ENCODE assay signal across 10 cellular contexts in genomic region chr1:1859970-1860691, GRCh38. TPM values are rescaled to one million over a fixed set of nuclear protein-coding genes. Genes with fewer than 3 reads are reported as not detected.
DNase-seq lines count a peak whose midpoint lies in the region; ATAC-seq, FAIRE-seq and TF ChIP-seq lines count a peak whose summit lies in the region.
"Not testable (repeated sequence)": the region's sequence is repeated elsewhere in the genome, so short reads cannot be mapped to it uniquely, and the experiment has no call there.
"Had no signal": no experiment of that assay in that cellular context is flagged by ENCODE, and none has a peak within 500 bp of the region (broad histone marks: within the 10 kb centered on the region; RNA-seq: fewer than 3 reads in every experiment).

No MANE protein-coding gene starts in this region.

- H3K4me2 ChIP-seq in BLaER1, result peak overlapping the region; percentile 81
- H3K4me2 ChIP-seq in SU-DHL-6 (ENCODE audit: low read depth, low read length, poor library complexity, severe bottlenecking), result not testable (repeated sequence)
- peak overlapping the region; percentile 61 for H3K4me2 ChIP-seq in hepatocyte

- not testable (repeated sequence) for H3K36me3 Mint-ChIP-seq in activated naive CD8-positive, alpha-beta T cell; stimulated activated memory B cell treated with anti-CD40 and anti-IgM and Interleukin-4, amounts not matched to agents 10 μg/mL and 1 μg/mL and 100 μg/mL, for 72 hours
- peaks cover 45% of the 10 kb centered on the region for H3K36me3 Mint-ChIP-seq in nephron progenitor cell (ENCODE audit: low read depth)

- peaks cover 38% of the 10 kb centered on the region for H3K36me3 ChIP-seq in BLaER1
- H3K36me3 ChIP-seq in HUES6 (ENCODE audit: control insufficient read depth, insufficient read depth, low read length); SU-DHL-6 (ENCODE audit: low read length); hepatocyte (replicated peaks; ENCODE audit: insufficient read depth, low read depth): not testable (repeated sequence)

- peak overlapping the region; percentile 28 for H3K27ac Mint-ChIP-seq in activated naive CD8-positive, alpha-beta T cell
- H3K27ac Mint-ChIP-seq in nephron progenitor cell, result peak overlapping the region; percentile 91
- peak overlapping the region; percentile 42 for H3K27ac Mint-ChIP-seq in stimulated activated memory B cell treated with anti-CD40 and anti-IgM and Interleukin-4, amounts not matched to agents 10 μg/mL and 1 μg/mL and 100 μg/mL, for 72 hours

- not testable (repeated sequence) for H3K9me2 ChIP-seq in SU-DHL-6 (replicated peaks; ENCODE audit: insufficient read depth, low read length); hepatocyte (replicated peaks; ENCODE audit: insufficient read depth)

- not testable (repeated sequence) for DNase-seq in hepatocyte (ENCODE audit: low spot score); nephron progenitor cell

- peak overlapping the region; percentile 59 for H3K4me3 Mint-ChIP-seq in activated naive CD8-positive, alpha-beta T cell
- H3K4me3 Mint-ChIP-seq in nephron progenitor cell; stimulated activated memory B cell treated with anti-CD40 and anti-IgM and Interleukin-4, amounts not matched to agents 10 μg/mL and 1 μg/mL and 100 μg/mL, for 72 hours: not testable (repeated sequence)

- not testable (repeated sequence) for H3K27me3 Mint-ChIP-seq in activated naive CD8-positive, alpha-beta T cell; nephron progenitor cell (ENCODE audit: low read depth, poor library complexity); stimulated activated memory B cell treated with anti-CD40 and anti-IgM and Interleukin-4, amounts not matched to agents 10 μg/mL and 1 μg/mL and 100 μg/mL, for 72 hours

- H3K4me1 Mint-ChIP-seq in activated naive CD8-positive, alpha-beta T cell (ENCODE audit: low read depth), result peaks cover 76% of the 10 kb centered on the region
- peaks cover 25% of the 10 kb centered on the region for H3K4me1 Mint-ChIP-seq in nephron progenitor cell
- peaks cover 92% of the 10 kb centered on the region for H3K4me1 Mint-ChIP-seq in stimulated activated memory B cell treated with anti-CD40 and anti-IgM and Interleukin-4, amounts not matched to agents 10 μg/mL and 1 μg/mL and 100 μg/mL, for 72 hours

- H3K27me3 ChIP-seq in BLaER1; HUES6 (ENCODE audit: control insufficient read depth, insufficient read depth, low read length); SU-DHL-6 (ENCODE audit: low read length); hepatocyte: not testable (repeated sequence)

- H3K9me3 ChIP-seq in BLaER1; HUES6 (ENCODE audit: control insufficient read depth, insufficient read depth, low read depth, low read length); SU-DHL-6 (ENCODE audit: insufficient read depth, low read length); hepatocyte (ENCODE audit: low read depth): not testable (repeated sequence)

- H3F3A ChIP-seq in SU-DHL-6 (ENCODE audit: insufficient read depth), result peaks cover 21% of the 10 kb centered on the region

- peaks cover 100% of the 10 kb centered on the region for H3K4me1 ChIP-seq in BLaER1
- H3K4me1 ChIP-seq in HUES6 (ENCODE audit: control insufficient read depth, insufficient read depth, low read length), result peaks cover 30% of the 10 kb centered on the region
- peaks cover 42% of the 10 kb centered on the region for H3K4me1 ChIP-seq in hepatocyte (ENCODE audit: insufficient read depth)

- TF ChIP-seq CTCF in SU-DHL-6 (IDR thresholded peaks at IDR 0.05; ENCODE audit: insufficient read depth, low read length, poor library complexity, severe bottlenecking); hepatocyte (IDR thresholded peaks at IDR 0.05; ENCODE audit: poor library complexity); nephron progenitor cell (IDR thresholded peaks at IDR 0.05): not testable (repeated sequence)

- not testable (repeated sequence) for H3K9ac ChIP-seq in BLaER1; SU-DHL-6 (ENCODE audit: low read length)
- H3K9ac ChIP-seq in HUES6 (ENCODE audit: low read length), result peak overlapping the region; percentile 43

- H2AFZ ChIP-seq in SU-DHL-6 (ENCODE audit: low read depth, low read length, severe bottlenecking); hepatocyte: not testable (repeated sequence)

- H3K4me3 ChIP-seq in BLaER1; HUES6 (ENCODE audit: low read depth, low read length); SU-DHL-6 (ENCODE audit: insufficient read depth, low read length, poor library complexity, severe bottlenecking); hepatocyte: not testable (repeated sequence)

- H3K79me2 ChIP-seq in SU-DHL-6 (ENCODE audit: insufficient read depth, low read length) (peaks cover 100% of the 10 kb centered on the region), hepatocyte (peaks cover 100% of the 10 kb centered on the region)

- ATAC-seq in stimulated activated memory B cell treated with anti-CD40 and anti-IgM and Interleukin-4, amounts not matched to agents 10 μg/mL and 1 μg/mL and 100 μg/mL, for 72 hours, result not testable (repeated sequence)

- H4K20me1 ChIP-seq in BLaER1, result peaks cover 100% of the 10 kb centered on the region
- H4K20me1 ChIP-seq in SU-DHL-6 (ENCODE audit: low read depth, low read length), result peaks cover 13% of the 10 kb centered on the region; the same call in 1 of the 2 replicates
- peaks cover 100% of the 10 kb centered on the region for H4K20me1 ChIP-seq in hepatocyte (ENCODE audit: insufficient read depth, poor library complexity, severe bottlenecking)

- not testable (repeated sequence) for H3K9me3 Mint-ChIP-seq in activated naive CD8-positive, alpha-beta T cell (ENCODE audit: low read depth); nephron progenitor cell; stimulated activated memory B cell treated with anti-CD40 and anti-IgM and Interleukin-4, amounts not matched to agents 10 μg/mL and 1 μg/mL and 100 μg/mL, for 72 hours

- H3K27ac ChIP-seq in BLaER1 (0 out of 2 replicates have a peak overlapping the region, but pooled peaks have one; percentile 67), HUES6 (ENCODE audit: low read depth, low read length) (peak overlapping the region; percentile 56; the same call in 1 of the 2 replicates), SU-DHL-6 (ENCODE audit: low read depth, low read length) (peak overlapping the region; percentile 58), hepatocyte (peak overlapping the region; percentile 90)

- 83% methylated on average over 8 of the region's 8 CpGs for WGBS in hepatocyte (ENCODE audit: low lambda C conversion rate, missing lambda C conversion rate)

- FAIRE-seq in endometrium (lab: Jason Lieb, UNC), result peak; percentile 80

RNA-seq across cellular contexts. Expression of gene GNB1, which starts 30.8 kb away (rescaled TPM):
- 134 and 155 TPM in 2 replicates for total RNA-seq in hepatocyte
- polyA plus RNA-seq in hepatocyte, result 154 and 175 TPM in 2 replicates

RNA-seq across cellular contexts. Expression of gene CALML6, which starts 54.9 kb away (rescaled TPM):
- total RNA-seq in hepatocyte, result 0.53 TPM in 1 of 2 replicates, not detected in the other
- polyA plus RNA-seq in hepatocyte, result 0.33 and 1.3 TPM in 2 replicates
- total RNA-seq: Right ventricle myocardium superior had no signal

RNA-seq across cellular contexts. Expression of gene TMEM52, which starts 58.9 kb away (rescaled TPM):
- 3.6 and 5.8 TPM in 2 replicates for total RNA-seq in hepatocyte
- polyA plus RNA-seq in hepatocyte, result 5.3 and 5.8 TPM in 2 replicates
- total RNA-seq: T-helper 2 cell treated with Interferon-gamma antibody and Interleukin-4, amounts not matched to agents 100 ng/mL and 5 ng/mL, for 36 hours had no signal

Comparison
In these comparisons a context has a peak if more than half of its experiments do, and no peak if none do; other contexts are left out.
1. H3K27ac Mint-ChIP-seq: peak in every context shown above with its lines; median percentile 91 in nephron progenitor cell; 42 in stimulated activated memory B cell treated with anti-CD40 and anti-IgM and Interleukin-4, amounts not matched to agents 10 μg/mL and 1 μg/mL and 100 μg/mL, for 72 hours; 28 in activated naive CD8-positive, alpha-beta T cell.